In genomic region chr12:94792690-94793089, GRCh38 we compare ENCODE assay signal across 17 cellular contexts.
DNase-seq lines count a peak whose midpoint lies in the region; ATAC-seq and TF ChIP-seq lines count a peak whose summit lies in the region.
"Had no signal": no experiment of that assay in that cellular context is flagged by ENCODE, and none has a peak within 500 bp of the region (broad histone marks: within the 10 kb centered on the region; RNA-seq: fewer than 3 reads in every experiment).

No MANE protein-coding gene starts in this region.

- no peak overlapping the region for H4K5ac ChIP-seq in IMR-90 (ENCODE audit: low read depth, low read length)

- no peak overlapping the region for H3K23ac ChIP-seq in IMR-90 (ENCODE audit: low read depth, low read length)

- H3K9ac ChIP-seq in IMR-90 (ENCODE audit: low read depth, low read length): no peak overlapping the region

- no TSS peak for BruUV-seq in IMR-90 (replicated peaks; lab: Mats Ljungman, UMichigan)

- dilution Hi-C loops in IMR-90 (cut with HindIII; ENCODE audit: low sequenced_read_pairs, unreplicated experiment): no loop called here

- H3K14ac ChIP-seq in IMR-90 (replicated peaks; ENCODE audit: low read depth, low read length): no peak overlapping the region

- no peak for TF ChIP-seq POLR2A in IMR-90 (IDR thresholded peaks at IDR 0.05; ENCODE audit: low read depth, low read length)

- DNase-seq in IMR-90 (peak; percentile 5), SIG-M5 (lab: John Stamatoyannopoulos, UW) (peak; percentile 74), left ventricle myocardium inferior (peak; percentile 20), pons (ENCODE audit: low spot score) (peak; percentile 62), osteoblast (ENCODE audit: insufficient read length, low spot score, missing footprints) (no peak), T-helper 2 cell (no peak)
- DNase-seq in activated naive CD4-positive, alpha-beta T cell (lab: John Stamatoyannopoulos, UW): no peak
- DNase-seq: activated naive CD8-positive, alpha-beta T cell treated with anti-CD3 and anti-CD28 coated beads, Interleukin-2, amount 10 ng/mL, durations not matched to agents 7 days and 5 days; AML-193; colonic mucosa; DMS79 treated with DMSO at 0.1 percent for 48 hours; esophagus squamous epithelium; MG63; NCI-H510A treated with DMSO at 0.1 percent for 48 hours; stimulated activated naive CD8-positive, alpha-beta T cell treated with anti-CD3 and anti-CD28 coated beads, Interleukin-15, amount 100 ng/mL, for 72 hours; WERI-Rb-1 had no signal

- ATAC-seq in IMR-90 (ENCODE audit: low read depth): no peak
- ATAC-seq in HG03175 (IDR thresholded peaks at IDR 0.05; ENCODE audit: unreplicated experiment): no peak
- ATAC-seq: stimulated activated naive CD8-positive, alpha-beta T cell treated with anti-CD3 and anti-CD28 coated beads, Interleukin-15, amount 100 ng/mL, for 72 hours had no signal

- H3K4me3 ChIP-seq in IMR-90 (ENCODE audit: insufficient read depth, low read depth, low read length): no peak overlapping the region
- H3K4me3 ChIP-seq in left ventricle myocardium inferior: no peak overlapping the region
- H3K4me3 ChIP-seq in osteoblast (ENCODE audit: insufficient read depth, low read length): no peak overlapping the region
- H3K4me3 ChIP-seq: colonic mucosa, esophagus squamous epithelium, MG63 had no signal

- no peaks in the 10 kb centered on the region for H3K79me2 ChIP-seq in osteoblast (ENCODE audit: insufficient read depth, low read length)

- H3K4me1 ChIP-seq in IMR-90 (ENCODE audit: control insufficient read depth, insufficient read depth, low read length): no peaks in the 10 kb centered on the region
- H3K4me1 ChIP-seq in left ventricle myocardium inferior: no peaks in the 10 kb centered on the region
- H3K4me1 ChIP-seq in osteoblast (ENCODE audit: insufficient read depth, low read length): no peaks in the 10 kb centered on the region
- H3K4me1 ChIP-seq: colonic mucosa had no signal

- in situ Hi-C loops in IMR-90 (cut with MboI; ENCODE audit: low sequenced_read_pairs): no loop called here

- H2AFZ ChIP-seq in IMR-90 (replicated peaks; ENCODE audit: low read length, poor library complexity) (no peak overlapping the region), osteoblast (ENCODE audit: low read length) (no peak overlapping the region)

- H2AK9ac ChIP-seq in IMR-90 (replicated peaks; ENCODE audit: low read depth, low read length, poor library complexity): no peak overlapping the region

- no peak overlapping the region for H2AK5ac ChIP-seq in IMR-90 (ENCODE audit: low read depth, low read length)

- no peak overlapping the region for H3K18ac ChIP-seq in IMR-90 (ENCODE audit: low read depth, low read length)

- H3K9me3 ChIP-seq in IMR-90 (ENCODE audit: control insufficient read depth, insufficient read depth, low read length) (no peaks in the 10 kb centered on the region), left ventricle myocardium inferior (replicated peaks) (no peaks in the 10 kb centered on the region), osteoblast (ENCODE audit: low read depth, low read length) (no peaks in the 10 kb centered on the region)
- H3K9me3 ChIP-seq: colonic mucosa, esophagus squamous epithelium, MG63 had no signal

- no peaks in the 10 kb centered on the region for H4K20me1 ChIP-seq in IMR-90 (ENCODE audit: insufficient read depth, low read length)
- no peaks in the 10 kb centered on the region for H4K20me1 ChIP-seq in osteoblast (ENCODE audit: insufficient read depth, low read length)

- H3K27ac ChIP-seq in IMR-90 (ENCODE audit: insufficient read depth, low read length) (no peak overlapping the region), left ventricle myocardium inferior (replicated peaks) (no peak overlapping the region), osteoblast (ENCODE audit: low read depth, low read length) (no peak overlapping the region)
- H3K27ac ChIP-seq: colonic mucosa, esophagus squamous epithelium, WERI-Rb-1 had no signal

- no peak overlapping the region for H3K4ac ChIP-seq in IMR-90 (ENCODE audit: low read depth, low read length)

- H3K27me3 ChIP-seq in IMR-90 (ENCODE audit: control insufficient read depth, insufficient read depth, low read length) (peaks cover 5% of the 10 kb centered on the region), left ventricle myocardium inferior (ENCODE audit: low read depth) (peaks cover 26% of the 10 kb centered on the region), osteoblast (ENCODE audit: insufficient read depth, low read length) (peaks cover 20% of the 10 kb centered on the region)
- H3K27me3 ChIP-seq: colonic mucosa, esophagus squamous epithelium, MG63 had no signal

- H2BK15ac ChIP-seq in IMR-90 (ENCODE audit: low read depth, low read length): no peak overlapping the region

- no peak overlapping the region for H4K8ac ChIP-seq in IMR-90 (ENCODE audit: low read depth in 2 of 2, low read length in 2 of 2)

- H3K36me3 ChIP-seq in IMR-90 (ENCODE audit: control insufficient read depth, insufficient read depth, low read length) (no peaks in the 10 kb centered on the region), left ventricle myocardium inferior (no peaks in the 10 kb centered on the region), osteoblast (ENCODE audit: insufficient read depth, low read length) (no peaks in the 10 kb centered on the region)
- H3K36me3 ChIP-seq: colonic mucosa, esophagus squamous epithelium, MG63, WERI-Rb-1 had no signal

- POLR2A ChIA-PET in IMR-90 (lab: Charles Lee; ENCODE audit: unreplicated experiment): no interaction called here

- H3K4me2 ChIP-seq in IMR-90 (ENCODE audit: low read depth, low read length) (no peak overlapping the region), osteoblast (ENCODE audit: insufficient read depth, low read length) (no peak overlapping the region)

- no CpG with 5 or more reads among the region's 6 CpGs for WGBS in IMR-90 (ENCODE audit: extremely low coverage in 2 of 2, insufficient read length in 1 of 2), 2 experiments

- no peak overlapping the region for H2BK20ac ChIP-seq in IMR-90 (ENCODE audit: low read depth, low read length)

- intact Hi-C loops in IMR-90 (cut with micrococcal nuclease) (no loop called here), left ventricle myocardium inferior (cut with micrococcal nuclease) (no loop called here)

- TF ChIP-seq CTCF in IMR-90 (conservative IDR thresholded peaks at IDR 0.05; ENCODE audit: low read depth, low read length) (no peak), left ventricle myocardium inferior (IDR thresholded peaks at IDR 0.05; ENCODE audit: borderline replicate concordance) (no peak), osteoblast (IDR thresholded peaks at IDR 0.05; ENCODE audit: extremely low read depth, low read depth, low read length) (no peak)

- no peaks in the 10 kb centered on the region for H3K79me1 ChIP-seq in IMR-90 (ENCODE audit: low read depth in 1 of 2, low read length in 2 of 2)

- no peaks in the 10 kb centered on the region for H3K9me1 ChIP-seq in IMR-90 (ENCODE audit: insufficient read depth, low read length)

- H2BK120ac ChIP-seq in IMR-90 (ENCODE audit: low read depth, low read length): no peak overlapping the region

- no peak overlapping the region for H3K56ac ChIP-seq in IMR-90 (ENCODE audit: extremely low read depth, insufficient read depth, low read length)

- no peak overlapping the region for H2BK5ac ChIP-seq in IMR-90 (ENCODE audit: low read depth, low read length, poor library complexity, severe bottlenecking)

- CTCF ChIA-PET in IMR-90 (lab: Yijun Ruan, JAX): no interaction called here

- no peak for TF ChIP-seq RAD21 in IMR-90 (IDR thresholded peaks at IDR 0.05; ENCODE audit: low read length)

- no peak overlapping the region for H4K91ac ChIP-seq in IMR-90 (ENCODE audit: insufficient read depth, low read depth, low read length)

TF ChIP-seq in IMR-90, 13 proteins besides CTCF, POLR2A, EP300 and RAD21:
- TF ChIP-seq CEBPB (IDR thresholded peaks at IDR 0.05; ENCODE audit: low read depth, low read length): peak; percentile 38; the same call in 1 of the 2 replicates
- TF ChIP-seq MAZ (IDR thresholded peaks at IDR 0.05; ENCODE audit: borderline replicate concordance, low read depth, low read length): no peak

Comparison
In these comparisons a context has a peak if more than half of its experiments do, and no peak if none do; other contexts are left out.
1. DNase-seq: peak in IMR-90 (single experiment), SIG-M5 (single experiment), left ventricle myocardium inferior (single experiment) and pons (single experiment); none in activated naive CD4-positive, alpha-beta T cell (0 of 4), osteoblast (single experiment) and T-helper 2 cell (0 of 5).